9 cellular contexts compared by ENCODE assay signal in the genomic region with DNA sequence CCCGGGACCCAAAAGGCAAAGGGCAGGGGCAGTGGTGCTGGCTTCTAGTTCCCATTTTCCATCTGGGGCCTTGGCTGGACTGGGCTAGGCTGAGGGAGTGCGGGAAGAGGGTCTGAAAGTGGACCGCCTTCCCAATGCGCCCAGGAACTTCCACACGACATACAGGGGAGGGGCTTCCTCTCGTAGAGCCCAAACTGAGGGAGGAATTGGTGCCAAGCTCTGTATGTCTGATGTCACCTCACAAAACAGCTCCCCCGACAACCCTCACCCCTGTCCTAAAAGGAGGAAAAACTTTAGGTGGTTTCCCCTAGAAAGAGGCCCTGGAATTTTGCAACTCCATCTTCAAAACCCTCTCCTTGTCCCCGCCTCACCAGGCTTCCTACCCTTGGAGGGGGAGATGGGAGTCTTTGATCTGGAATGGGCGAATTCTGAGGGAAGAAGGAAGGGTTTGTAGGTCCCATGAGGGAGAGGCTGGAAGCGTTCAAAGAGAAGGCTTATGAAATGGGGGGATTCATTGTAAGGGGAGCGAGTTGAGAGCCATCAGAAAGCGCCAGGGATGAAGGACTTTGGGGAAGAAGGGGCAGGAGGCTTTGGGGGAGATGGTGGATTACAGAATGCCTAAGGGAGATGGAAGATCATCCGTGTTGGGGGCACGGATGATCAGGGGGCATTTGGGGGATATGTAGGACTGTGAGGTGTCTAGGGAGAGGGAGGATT. TPM values are rescaled to one million over a fixed set of nuclear protein-coding genes. Genes with fewer than 3 reads are reported as not detected.
DNase-seq lines count a peak whose midpoint lies in the region; ATAC-seq and TF ChIP-seq lines count a peak whose summit lies in the region.
"Had no signal": no experiment of that assay in that cellular context is flagged by ENCODE, and none has a peak within 500 bp of the region (broad histone marks: within the 10 kb centered on the region; RNA-seq: fewer than 3 reads in every experiment).

No MANE protein-coding gene starts in this region.

- DNase-seq in CD8-positive, alpha-beta T cell: peak in 2 of 7 experiments; percentile 8 to 14
- DNase-seq in NB4 (ENCODE audit: low read depth) (no peak), DMS153 (lab: John Stamatoyannopoulos, UW) (no peak), DMS79 treated with DMSO at 0.1 percent for 48 hours (lab: John Stamatoyannopoulos, UW) (no peak)
- peak in 3 of 10 donors; percentile 7 to 14 (median 8) for DNase-seq in naive thymus-derived CD8-positive, alpha-beta T cell

- CTCF ChIA-PET in CD8-positive, alpha-beta T cell (lab: Charles Lee): interaction anchor here (0.8 to 2.6 kb wide), 5 partner anchors 20 to 282 kb away, joined by 3 to 16 read pairs (median 6); no protein-coding TSS in a partner anchor

- H3K4me3 ChIP-seq in CD8-positive, alpha-beta T cell (ENCODE audit: low read depth, low read length): peak overlapping the region; percentile 96
- H3K4me3 ChIP-seq in NB4 (ENCODE audit: low read depth, low read length) (peak overlapping the region; percentile 81), duodenal mucosa (ENCODE audit: low read depth in 1 of 2, low read length in 2 of 2) (peak overlapping the region; percentile 91 to 95)

- H3K36me3 Mint-ChIP-seq in CD8-positive, alpha-beta T cell: peaks cover 7% of the 10 kb centered on the region
- H3K36me3 Mint-ChIP-seq in naive thymus-derived CD8-positive, alpha-beta T cell: peaks cover 0 to under 1% (median 0%) of the 10 kb centered on the region in 3 donors

- peaks cover 52% of the 10 kb centered on the region for H3K4me1 Mint-ChIP-seq in CD8-positive, alpha-beta T cell (ENCODE audit: low read depth)
- H3K4me1 Mint-ChIP-seq in naive thymus-derived CD8-positive, alpha-beta T cell: peaks cover 27 to 64% (median 57%) of the 10 kb centered on the region in 4 donors

- ATAC-seq in CD8-positive, alpha-beta T cell: no peak
- no peak for ATAC-seq in naive thymus-derived CD8-positive, alpha-beta T cell
- no peak for ATAC-seq in HG02870 (IDR thresholded peaks at IDR 0.05; ENCODE audit: unreplicated experiment)
- no peak for ATAC-seq in GM19035 (IDR thresholded peaks at IDR 0.05; ENCODE audit: unreplicated experiment)

- peak overlapping the region; percentile 73 to 79 for H3K9ac ChIP-seq in duodenal mucosa (ENCODE audit: low read depth in 1 of 2, low read length in 2 of 2)

- H3K27ac ChIP-seq in CD8-positive, alpha-beta T cell (ENCODE audit: low read depth, low read length): peak overlapping the region; percentile 86
- no peak overlapping the region for H3K27ac ChIP-seq in duodenal mucosa (ENCODE audit: low read depth, low read length)

- H3K27me3 ChIP-seq in CD8-positive, alpha-beta T cell (ENCODE audit: insufficient read depth, low read length): no peaks in the 10 kb centered on the region
- no peaks in the 10 kb centered on the region for H3K27me3 ChIP-seq in duodenal mucosa (ENCODE audit: control insufficient read depth in 1 of 2, insufficient read depth in 2 of 2, low read length in 2 of 2)

- H3K27ac Mint-ChIP-seq in CD8-positive, alpha-beta T cell: peak overlapping the region; percentile 93
- peak overlapping the region; percentile 83 to 99 (median 96) for H3K27ac Mint-ChIP-seq in naive thymus-derived CD8-positive, alpha-beta T cell

- no peaks in the 10 kb centered on the region for H3K27me3 Mint-ChIP-seq in CD8-positive, alpha-beta T cell (ENCODE audit: low read depth)
- H3K27me3 Mint-ChIP-seq in naive thymus-derived CD8-positive, alpha-beta T cell: peaks cover 0 to 1% (median 0%) of the 10 kb centered on the region in 5 donors

- no peaks in the 10 kb centered on the region for H3K9me3 ChIP-seq in CD8-positive, alpha-beta T cell (ENCODE audit: low read length)
- H3K9me3 ChIP-seq in duodenal mucosa (ENCODE audit: control insufficient read depth in 1 of 2, low read length in 2 of 2): no peaks in the 10 kb centered on the region

- POLR2A ChIA-PET in CD8-positive, alpha-beta T cell (lab: Charles Lee): interaction anchor here (1.9 to 2.3 kb wide), 2 partner anchors 9 to 22 kb away, joined by 6 to 8 read pairs; no protein-coding TSS in a partner anchor
- POLR2A ChIA-PET in naive thymus-derived CD8-positive, alpha-beta T cell (lab: Charles Lee): interaction anchor here (1.5 kb wide), 1 partner anchor 9 kb away, joined by 4 read pairs; no protein-coding TSS in a partner anchor

- no peak for TF ChIP-seq CTCF in CD8-positive, alpha-beta T cell (IDR thresholded peaks at IDR 0.05)
- no peak for TF ChIP-seq CTCF in NB4 (IDR thresholded peaks at IDR 0.05; ENCODE audit: low read depth, low read length)

- H3K36me3 ChIP-seq in CD8-positive, alpha-beta T cell (ENCODE audit: insufficient read depth, low read length): no peaks in the 10 kb centered on the region
- H3K36me3 ChIP-seq in duodenal mucosa (ENCODE audit: control insufficient read depth in 1 of 2, insufficient read depth in 2 of 2, low read length in 2 of 2): no peaks in the 10 kb centered on the region

- peaks cover 26% of the 10 kb centered on the region for H3K4me1 ChIP-seq in CD8-positive, alpha-beta T cell (ENCODE audit: insufficient read depth, low read length)
- peaks cover 26 to 34% of the 10 kb centered on the region in 2 donors for H3K4me1 ChIP-seq in duodenal mucosa (ENCODE audit: control insufficient read depth in 1 of 2, insufficient read depth in 2 of 2, low read length in 2 of 2)

- intact Hi-C loops in CD8-positive, alpha-beta T cell (cut with DNase I, micrococcal nuclease): loop anchor here (1.0 to 5.0 kb wide), 13 partner anchors 21 to 451 kb away; a partner anchor contains a TSS

- H3K4me3 Mint-ChIP-seq in CD8-positive, alpha-beta T cell: peak overlapping the region; percentile 96
- peak overlapping the region; percentile 89 to 98 (median 95) for H3K4me3 Mint-ChIP-seq in naive thymus-derived CD8-positive, alpha-beta T cell

- TF ChIP-seq POLR2A in NB4 (IDR thresholded peaks at IDR 0.05; ENCODE audit: extremely low read depth, insufficient read length): no peak

- H3K9me3 Mint-ChIP-seq in CD8-positive, alpha-beta T cell: no peaks in the 10 kb centered on the region
- no peaks in the 10 kb centered on the region for H3K9me3 Mint-ChIP-seq in naive thymus-derived CD8-positive, alpha-beta T cell

RNA-seq across cellular contexts. Expression of a gene that starts 0.9 kb away (rescaled TPM):
- 10 to 100 TPM; 36.9 to 40.7 TPM for total RNA-seq in CD8-positive, alpha-beta T cell
- 10 to 100 TPM; 21.2 to 21.8 TPM for total RNA-seq in naive thymus-derived CD8-positive, alpha-beta T cell
- 10 to 100 TPM; 29.7 to 41.7 (median 41.1) TPM for polyA plus RNA-seq in naive thymus-derived CD8-positive, alpha-beta T cell

RNA-seq across cellular contexts. Expression of a gene that starts 20.6 kb away (rescaled TPM):
- total RNA-seq in CD8-positive, alpha-beta T cell: 10 to 100 TPM; 11.4 to 15.7 TPM
- 10 to 100 TPM; 36.8 to 39.1 TPM for total RNA-seq in naive thymus-derived CD8-positive, alpha-beta T cell
- polyA plus RNA-seq in naive thymus-derived CD8-positive, alpha-beta T cell: 10 to 100 TPM in 1 of 3 donors, 1 to 10 TPM in 2; 6.7 to 11.1 (median 8.6) TPM

RNA-seq across cellular contexts. Expression of a gene that starts 46.3 kb away (rescaled TPM):
- not detected for total RNA-seq in CD8-positive, alpha-beta T cell
- total RNA-seq in naive thymus-derived CD8-positive, alpha-beta T cell: not detected
- not detected for polyA plus RNA-seq in naive thymus-derived CD8-positive, alpha-beta T cell
- total RNA-seq: NCI-H460 had no signal
